1 cellular context compared by ENCODE assay signal in the genomic region with DNA sequence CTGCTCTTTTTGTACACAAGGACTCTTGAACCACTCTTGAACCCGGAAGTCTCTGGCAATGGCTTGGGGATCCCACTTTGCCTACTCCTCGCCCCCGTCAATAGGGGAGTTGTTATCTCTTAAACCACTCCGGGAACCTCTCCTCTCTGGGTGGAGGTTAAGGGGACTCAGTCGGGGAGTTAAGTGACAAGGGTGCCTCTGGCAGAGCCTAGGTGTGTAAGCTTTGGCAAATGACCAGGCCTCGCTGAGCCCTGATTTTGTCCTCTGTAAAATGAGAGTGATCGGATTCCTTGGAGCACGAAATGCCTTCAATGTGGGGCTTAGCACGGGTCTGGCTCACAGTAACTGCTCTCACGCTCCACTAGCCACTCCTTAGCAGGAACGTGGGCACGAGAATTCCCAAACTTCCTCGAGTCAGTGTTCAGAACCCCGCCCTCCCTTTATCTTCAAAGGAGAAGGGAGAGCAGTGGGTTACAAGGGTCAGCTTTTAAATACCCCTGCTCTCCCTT.
TF ChIP-seq lines count a peak whose summit lies in the region.

No MANE protein-coding gene starts in this region.

TF ChIP-seq in GM23338, 12 proteins besides CTCF, POLR2A, EP300 and RAD21 (continued from another document):
- TF ChIP-seq, protein P1, sequence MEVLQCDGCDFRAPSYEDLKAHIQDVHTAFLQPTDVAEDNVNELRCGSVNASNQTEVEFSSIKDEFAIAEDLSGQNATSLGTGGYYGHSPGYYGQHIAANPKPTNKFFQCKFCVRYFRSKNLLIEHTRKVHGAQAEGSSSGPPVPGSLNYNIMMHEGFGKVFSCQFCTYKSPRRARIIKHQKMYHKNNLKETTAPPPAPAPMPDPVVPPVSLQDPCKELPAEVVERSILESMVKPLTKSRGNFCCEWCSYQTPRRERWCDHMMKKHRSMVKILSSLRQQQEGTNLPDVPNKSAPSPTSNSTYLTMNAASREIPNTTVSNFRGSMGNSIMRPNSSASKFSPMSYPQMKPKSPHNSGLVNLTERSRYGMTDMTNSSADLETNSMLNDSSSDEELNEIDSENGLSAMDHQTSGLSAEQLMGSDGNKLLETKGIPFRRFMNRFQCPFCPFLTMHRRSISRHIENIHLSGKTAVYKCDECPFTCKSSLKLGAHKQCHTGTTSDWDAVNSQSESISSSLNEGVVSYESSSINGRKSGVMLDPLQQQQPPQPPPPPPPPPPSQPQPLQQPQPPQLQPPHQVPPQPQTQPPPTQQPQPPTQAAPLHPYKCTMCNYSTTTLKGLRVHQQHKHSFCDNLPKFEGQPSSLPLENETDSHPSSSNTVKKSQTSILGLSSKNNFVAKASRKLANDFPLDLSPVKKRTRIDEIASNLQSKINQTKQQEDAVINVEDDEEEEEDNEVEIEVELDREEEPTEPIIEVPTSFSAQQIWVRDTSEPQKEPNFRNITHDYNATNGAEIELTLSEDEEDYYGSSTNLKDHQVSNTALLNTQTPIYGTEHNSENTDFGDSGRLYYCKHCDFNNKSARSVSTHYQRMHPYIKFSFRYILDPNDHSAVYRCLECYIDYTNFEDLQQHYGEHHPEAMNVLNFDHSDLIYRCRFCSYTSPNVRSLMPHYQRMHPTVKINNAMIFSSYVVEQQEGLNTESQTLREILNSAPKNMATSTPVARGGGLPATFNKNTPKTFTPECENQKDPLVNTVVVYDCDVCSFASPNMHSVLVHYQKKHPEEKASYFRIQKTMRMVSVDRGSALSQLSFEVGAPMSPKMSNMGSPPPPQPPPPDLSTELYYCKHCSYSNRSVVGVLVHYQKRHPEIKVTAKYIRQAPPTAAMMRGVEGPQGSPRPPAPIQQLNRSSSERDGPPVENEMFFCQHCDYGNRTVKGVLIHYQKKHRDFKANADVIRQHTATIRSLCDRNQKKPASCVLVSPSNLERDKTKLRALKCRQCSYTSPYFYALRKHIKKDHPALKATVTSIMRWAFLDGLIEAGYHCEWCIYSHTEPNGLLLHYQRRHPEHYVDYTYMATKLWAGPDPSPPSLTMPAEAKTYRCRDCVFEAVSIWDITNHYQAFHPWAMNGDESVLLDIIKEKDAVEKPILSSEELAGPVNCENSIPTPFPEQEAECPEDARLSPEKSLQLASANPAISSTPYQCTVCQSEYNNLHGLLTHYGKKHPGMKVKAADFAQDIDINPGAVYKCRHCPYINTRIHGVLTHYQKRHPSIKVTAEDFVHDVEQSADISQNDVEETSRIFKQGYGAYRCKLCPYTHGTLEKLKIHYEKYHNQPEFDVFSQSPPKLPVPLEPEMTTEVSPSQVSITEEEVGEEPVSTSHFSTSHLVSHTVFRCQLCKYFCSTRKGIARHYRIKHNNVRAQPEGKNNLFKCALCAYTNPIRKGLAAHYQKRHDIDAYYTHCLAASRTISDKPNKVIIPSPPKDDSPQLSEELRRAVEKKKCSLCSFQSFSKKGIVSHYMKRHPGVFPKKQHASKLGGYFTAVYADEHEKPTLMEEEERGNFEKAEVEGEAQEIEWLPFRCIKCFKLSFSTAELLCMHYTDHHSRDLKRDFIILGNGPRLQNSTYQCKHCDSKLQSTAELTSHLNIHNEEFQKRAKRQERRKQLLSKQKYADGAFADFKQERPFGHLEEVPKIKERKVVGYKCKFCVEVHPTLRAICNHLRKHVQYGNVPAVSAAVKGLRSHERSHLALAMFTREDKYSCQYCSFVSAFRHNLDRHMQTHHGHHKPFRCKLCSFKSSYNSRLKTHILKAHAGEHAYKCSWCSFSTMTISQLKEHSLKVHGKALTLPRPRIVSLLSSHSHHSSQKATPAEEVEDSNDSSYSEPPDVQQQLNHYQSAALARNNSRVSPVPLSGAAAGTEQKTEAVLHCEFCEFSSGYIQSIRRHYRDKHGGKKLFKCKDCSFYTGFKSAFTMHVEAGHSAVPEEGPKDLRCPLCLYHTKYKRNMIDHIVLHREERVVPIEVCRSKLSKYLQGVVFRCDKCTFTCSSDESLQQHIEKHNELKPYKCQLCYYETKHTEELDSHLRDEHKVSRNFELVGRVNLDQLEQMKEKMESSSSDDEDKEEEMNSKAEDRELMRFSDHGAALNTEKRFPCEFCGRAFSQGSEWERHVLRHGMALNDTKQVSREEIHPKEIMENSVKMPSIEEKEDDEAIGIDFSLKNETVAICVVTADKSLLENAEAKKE (CRISPR knock-in tag; IDR thresholded peaks at IDR 0.05), result no peak
- TF ChIP-seq POLR2AphosphoS5 (IDR thresholded peaks at IDR 0.05; ENCODE audit: low read depth), result no peak
- no peak for TF ChIP-seq JUNB (IDR thresholded peaks at IDR 0.05; ENCODE audit: unreplicated experiment)
- TF ChIP-seq EZH2 (IDR thresholded peaks at IDR 0.05; ENCODE audit: low read depth, unreplicated experiment), result no peak
- no peak for TF ChIP-seq CREB1 (CRISPR knock-in tag; IDR thresholded peaks at IDR 0.05; ENCODE audit: low read depth)
- TF ChIP-seq ETS1 (IDR thresholded peaks at IDR 0.05), result no peak
TF ChIP-seq in GM23338: peak in this region for 0.
